In genomic region chr13:40648841-40649240, GRCh38 we compare ENCODE assay signal across 14 cellular contexts. TPM values are rescaled to one million over a fixed set of nuclear protein-coding genes. Genes with fewer than 3 reads are reported as not detected.
DNase-seq lines count a peak whose midpoint lies in the region; ATAC-seq, FAIRE-seq and TF ChIP-seq lines count a peak whose summit lies in the region.
"Had no signal": no experiment of that assay in that cellular context is flagged by ENCODE, and none has a peak within 500 bp of the region (broad histone marks: within the 10 kb centered on the region; RNA-seq: fewer than 3 reads in every experiment).

No MANE protein-coding gene starts in this region.

- H3K79me2 ChIP-seq in GM23338 (replicated peaks; ENCODE audit: insufficient read depth) (peaks cover 99% of the 10 kb centered on the region), GM12878 (ENCODE audit: control insufficient read depth, insufficient read depth, low read length) (peaks cover 50% of the 10 kb centered on the region), neural progenitor cell (ENCODE audit: low read depth) (peaks cover 32% of the 10 kb centered on the region)

- no TSS peak for BruUV-seq in GM12878 (replicated peaks; lab: Mats Ljungman, UMichigan)

- H3K4me1 Mint-ChIP-seq in CD4-positive, alpha-beta T cell (ENCODE audit: low read depth): peaks cover 100% of the 10 kb centered on the region
- peaks cover 98% of the 10 kb centered on the region for H3K4me1 Mint-ChIP-seq in GM23338
- H3K4me1 Mint-ChIP-seq in neural progenitor cell: peaks cover 38% of the 10 kb centered on the region
- H3K4me1 Mint-ChIP-seq in osteocyte (ENCODE audit: unreplicated experiment): peaks cover 27% of the 10 kb centered on the region

- no peaks in the 10 kb centered on the region for H3K27me3 Mint-ChIP-seq in CD4-positive, alpha-beta T cell
- H3K27me3 Mint-ChIP-seq in GM23338 (ENCODE audit: insufficient read depth, low read depth, poor library complexity) (peaks cover 24% of the 10 kb centered on the region), neural progenitor cell (ENCODE audit: insufficient read depth, low read depth) (peaks cover 2% of the 10 kb centered on the region), osteocyte (ENCODE audit: unreplicated experiment) (no peaks in the 10 kb centered on the region)
- H3K27me3 Mint-ChIP-seq: activated CD4-positive, alpha-beta T cell treated with anti-CD3 and anti-CD28 coated beads, Interleukin-2, amount 10 ng/mL, durations not matched to agents 24 days and 14 days had no signal

- intact Hi-C loops in CD4-positive, alpha-beta T cell (cut with DNase I, micrococcal nuclease): loop anchor here in 1 of 2 experiments (2.0 kb wide), 1 partner anchor 14 kb away; no protein-coding TSS in a partner anchor
- intact Hi-C loops in GM12878 (cut with micrococcal nuclease; ENCODE audit: unreplicated experiment): no loop called here

- no peak for TF ChIP-seq RAD21 in GM12878 (IDR thresholded peaks at IDR 0.05; ENCODE audit: insufficient read depth, low read depth, low read length)

- ATAC-seq in CD4-positive, alpha-beta T cell (ENCODE audit: poor library complexity): no peak
- peak; percentile 8; the same call in 2 of the 3 replicates for ATAC-seq in GM23338
- 0 out of 3 replicates have a peak, but pooled peaks have one; percentile 4 for ATAC-seq in GM12878
- ATAC-seq: K562 had no signal

- no peaks in the 10 kb centered on the region for H3K9me2 ChIP-seq in GM23338 (ENCODE audit: insufficient read depth)

- H3K36me3 ChIP-seq in GM23338 (ENCODE audit: insufficient read depth): no peaks in the 10 kb centered on the region
- H3K36me3 ChIP-seq in GM12878 (ENCODE audit: control insufficient read depth in 2 of 2, insufficient read depth in 2 of 2, low read length in 1 of 2): no peaks in the 10 kb centered on the region
- no peaks in the 10 kb centered on the region for H3K36me3 ChIP-seq in neural progenitor cell
- no peaks in the 10 kb centered on the region for H3K36me3 ChIP-seq in tibial nerve

- H3K36me3 Mint-ChIP-seq in CD4-positive, alpha-beta T cell (ENCODE audit: low read depth): peaks cover 19% of the 10 kb centered on the region
- H3K36me3 Mint-ChIP-seq in GM23338 (ENCODE audit: low read depth): peaks cover 3% of the 10 kb centered on the region; the same call in 1 of the 3 replicates
- H3K36me3 Mint-ChIP-seq in neural progenitor cell: peaks cover 6% of the 10 kb centered on the region
- peaks cover 1% of the 10 kb centered on the region for H3K36me3 Mint-ChIP-seq in osteocyte (ENCODE audit: unreplicated experiment)

- WGBS in GM12878 (ENCODE audit: insufficient coverage, insufficient replicate concordance, low lambda C conversion rate, missing lambda C conversion rate): 26% methylated on average over 3 of the region's 3 CpGs
- WGBS in tibial nerve, 2 donors: 34 to 41% methylated on average over 3 of the region's 3 CpGs

- no peak for FAIRE-seq in GM12878 (lab: Jason Lieb, UNC)
- FAIRE-seq: K562 had no signal

- TF ChIP-seq EP300 in GM12878 (IDR thresholded peaks at IDR 0.05; ENCODE audit: borderline replicate concordance in 1 of 2, control insufficient read depth in 1 of 2, low read depth in 2 of 2, low read length in 2 of 2) (no peak), tibial nerve (IDR thresholded peaks at IDR 0.05) (no peak)

- SMC1A ChIA-PET in GM12878 (lab: Charles Lee; ENCODE audit: uncharacterized antibody, unreplicated experiment): interaction anchor here (1.1 kb wide), 1 partner anchor 35 kb away, joined by 5 read pairs; no protein-coding TSS in a partner anchor

- no peaks in the 10 kb centered on the region for H3K9me3 ChIP-seq in CD4-positive, alpha-beta T cell (ENCODE audit: control insufficient read depth, low read length)
- no peaks in the 10 kb centered on the region; the same call in 2 of the 3 replicates for H3K9me3 ChIP-seq in GM12878 (replicated peaks; ENCODE audit: control insufficient read depth, insufficient read depth, low read length)
- no peaks in the 10 kb centered on the region for H3K9me3 ChIP-seq in neural progenitor cell (ENCODE audit: low read depth)
- H3K9me3 ChIP-seq in tibial nerve: no peaks in the 10 kb centered on the region

- H3K9me3 Mint-ChIP-seq in CD4-positive, alpha-beta T cell: no peaks in the 10 kb centered on the region
- H3K9me3 Mint-ChIP-seq in GM23338 (no peaks in the 10 kb centered on the region), neural progenitor cell (no peaks in the 10 kb centered on the region), osteocyte (ENCODE audit: unreplicated experiment) (no peaks in the 10 kb centered on the region)
- H3K9me3 Mint-ChIP-seq: activated CD4-positive, alpha-beta T cell treated with anti-CD3 and anti-CD28 coated beads, Interleukin-2, amount 10 ng/mL, durations not matched to agents 24 days and 14 days had no signal

- no peak for TF ChIP-seq CTCF in CD4-positive, alpha-beta T cell (IDR thresholded peaks at IDR 0.05)
- TF ChIP-seq CTCF in GM23338 (conservative IDR thresholded peaks at IDR 0.05; ENCODE audit: low read depth in 2 of 2) (no peak), GM12878 (IDR thresholded peaks at IDR 0.05 in 2 of 3, conservative IDR thresholded peaks at IDR 0.05 in 1 of 3; ENCODE audit: control insufficient read depth in 2 of 3, extremely low read depth in 1 of 3, insufficient read depth in 1 of 3, low read depth in 3 of 3, low read length in 3 of 3) (no peak), neural progenitor cell (IDR thresholded peaks at IDR 0.05) (no peak), tibial nerve (IDR thresholded peaks at IDR 0.05) (no peak), osteocyte (IDR thresholded peaks at IDR 0.05) (no peak)

- H3F3A ChIP-seq in GM23338 (replicated peaks; ENCODE audit: low read depth) (0 out of 2 replicates have a peak, but pooled peaks cover 9% of the 10 kb centered on the region), neural progenitor cell (ENCODE audit: low read depth) (peaks cover 10% of the 10 kb centered on the region)

- in situ Hi-C loops in GM12878 (cut with MboI): no loop called here

- H3K4me2 ChIP-seq in GM23338 (peak overlapping the region; percentile 37), GM12878 (ENCODE audit: control insufficient read depth, insufficient read depth) (no peak overlapping the region), neural progenitor cell (no peak overlapping the region)

- H3K27me3 ChIP-seq in CD4-positive, alpha-beta T cell (ENCODE audit: control insufficient read depth, insufficient read depth, low read length): no peaks in the 10 kb centered on the region
- no peaks in the 10 kb centered on the region for H3K27me3 ChIP-seq in GM23338 (ENCODE audit: insufficient read depth)
- H3K27me3 ChIP-seq in GM12878 (replicated peaks in 1 of 2; ENCODE audit: control insufficient read depth in 2 of 2, insufficient read depth in 2 of 2, low read length in 1 of 2): no peaks in the 10 kb centered on the region
- H3K27me3 ChIP-seq in neural progenitor cell: no peaks in the 10 kb centered on the region
- no peaks in the 10 kb centered on the region for H3K27me3 ChIP-seq in tibial nerve

- RAD21 ChIA-PET in GM12878 (lab: Charles Lee; ENCODE audit: unreplicated experiment): no interaction called here

- TF ChIP-seq POLR2A in GM12878 (IDR thresholded peaks at IDR 0.05; ENCODE audit: low read depth, low read length): no peak
- TF ChIP-seq POLR2A in tibial nerve (IDR thresholded peaks at IDR 0.05): no peak

- H3K27ac ChIP-seq in CD4-positive, alpha-beta T cell (ENCODE audit: low read depth, low read length): no peak overlapping the region
- H3K27ac ChIP-seq in GM23338 (ENCODE audit: low read depth): peak overlapping the region; percentile 80
- no peak overlapping the region for H3K27ac ChIP-seq in GM12878 (ENCODE audit: control insufficient read depth, insufficient read depth)
- no peak overlapping the region for H3K27ac ChIP-seq in neural progenitor cell
- H3K27ac ChIP-seq in tibial nerve: peak overlapping the region in 2 of 4 donors; percentile 12 to 14
- H3K27ac ChIP-seq: GM23248 had no signal

- CTCF ChIA-PET in CD4-positive, alpha-beta T cell (lab: Charles Lee): no interaction called here
- CTCF ChIA-PET in GM12878 (lab: Yijun Ruan, JAX): no interaction called here

- H4K20me1 ChIP-seq in GM23338 (replicated peaks; ENCODE audit: insufficient read depth) (peaks cover 16% of the 10 kb centered on the region; the same call in 1 of the 2 replicates), GM12878 (ENCODE audit: control insufficient read depth, insufficient read depth) (no peaks in the 10 kb centered on the region), neural progenitor cell (ENCODE audit: low read depth) (no peaks in the 10 kb centered on the region)

- no peak overlapping the region for H3K4me3 ChIP-seq in GM23338
- no peak overlapping the region for H3K4me3 ChIP-seq in GM12878
- H3K4me3 ChIP-seq in neural progenitor cell: no peak overlapping the region
- H3K4me3 ChIP-seq in tibial nerve: no peak overlapping the region
- H3K4me3 ChIP-seq: K562 had no signal

- peak overlapping the region; percentile 78 for H3K27ac Mint-ChIP-seq in CD4-positive, alpha-beta T cell
- H3K27ac Mint-ChIP-seq in GM23338 (peak overlapping the region; percentile 79), neural progenitor cell (peak overlapping the region; percentile 31), osteocyte (ENCODE audit: unreplicated experiment) (no peak overlapping the region)
- H3K27ac Mint-ChIP-seq: activated CD4-positive, alpha-beta T cell treated with anti-CD3 and anti-CD28 coated beads, Interleukin-2, amount 10 ng/mL, durations not matched to agents 24 days and 14 days had no signal

- H3K4me1 ChIP-seq in GM23338 (ENCODE audit: insufficient read depth): peaks cover 90% of the 10 kb centered on the region
- peaks cover 39% of the 10 kb centered on the region for H3K4me1 ChIP-seq in GM12878 (ENCODE audit: control insufficient read depth, insufficient read depth, low read length)
- H3K4me1 ChIP-seq in neural progenitor cell: peaks cover 40% of the 10 kb centered on the region
- H3K4me1 ChIP-seq in tibial nerve: peaks cover 1 to 96% (median 78%) of the 10 kb centered on the region in 4 donors

- POLR2A ChIA-PET in CD4-positive, alpha-beta T cell (lab: Charles Lee): no interaction called here
- POLR2A ChIA-PET in GM12878 (lab: Charles Lee): no interaction called here

- no peak overlapping the region for H2AFZ ChIP-seq in GM23338
- no peak overlapping the region for H2AFZ ChIP-seq in GM12878 (ENCODE audit: control insufficient read depth, low read depth, low read length)
- no peak overlapping the region for H2AFZ ChIP-seq in neural progenitor cell (replicated peaks)

- DNase-seq in CD4-positive, alpha-beta T cell: no peak
- DNase-seq in GM23338 (ENCODE audit: low spot score) (peak; percentile 49), GM12878 (ENCODE audit: low read depth, low spot score) (no peak), neural progenitor cell (ENCODE audit: low spot score) (no peak), ureter (ENCODE audit: low spot score) (no peak), tibial nerve (ENCODE audit: low spot score in 2 of 2) (no peak), osteocyte (ENCODE audit: extremely low spot score, unreplicated experiment) (no peak)
- DNase-seq: activated CD4-positive, alpha-beta T cell treated with anti-CD3 and anti-CD28 coated beads, Interleukin-2, amount 10 ng/mL, durations not matched to agents 24 days and 14 days; activated gamma-delta T cell; GDM1; GM23248; NCI-H1417 treated with DMSO at 0.1 percent for 48 hours; NCI-H510A treated with DMSO at 0.1 percent for 48 hours had no signal

- peak overlapping the region; percentile 22 for H3K4me3 Mint-ChIP-seq in CD4-positive, alpha-beta T cell
- H3K4me3 Mint-ChIP-seq in GM23338: no peak overlapping the region
- no peak overlapping the region for H3K4me3 Mint-ChIP-seq in neural progenitor cell
- H3K4me3 Mint-ChIP-seq in osteocyte (ENCODE audit: unreplicated experiment): no peak overlapping the region
- H3K4me3 Mint-ChIP-seq: activated CD4-positive, alpha-beta T cell treated with anti-CD3 and anti-CD28 coated beads, Interleukin-2, amount 10 ng/mL, durations not matched to agents 24 days and 14 days had no signal

- no peak overlapping the region for H3K9ac ChIP-seq in GM12878 (ENCODE audit: control insufficient read depth, insufficient read depth, low read length)
- H3K9ac ChIP-seq in neural progenitor cell: no peak overlapping the region
- H3K9ac ChIP-seq: GM23248 had no signal

RNA-seq across cellular contexts. Expression of gene FOXO1, which starts 17.6 kb away (rescaled TPM):
- total RNA-seq in CD4-positive, alpha-beta T cell: 100 to 1,000 TPM in 1 of 2 experiments, 10 to 100 TPM in 1; 93.1 to 101 TPM
- 66.2 and 68.0 TPM in 2 replicates for total RNA-seq in GM23338 (2014; rRNA removed; shearing (Covaris generic))
- 32.1 and 32.4 TPM in 2 replicates for polyA plus RNA-seq in GM23338 (2016; fragmentation: Nextera tagmentation; extraction: Ambion mirVana)
- 11.4 and 11.6 TPM in 2 replicates for total RNA-seq in GM12878 (2013; cell fraction: nucleolus; rRNA removed)
- 0.65 and 0.96 TPM in 2 replicates for total RNA-seq in GM12878 (2014; rRNA removed)
- total RNA-seq in GM12878 (2014; rRNA removed; fragmentation: Illumina TruSeq; extraction: Trizol): 0.88 and 1.1 TPM in 2 replicates
- total RNA-seq in GM12878 (2021): 1.6 and 2.4 TPM in 2 replicates
- 4.7 TPM for polyA plus RNA-seq in GM12878 (2011; ENCODE audit: low read depth)
- 7.0 and 8.3 TPM in 2 replicates for polyA plus RNA-seq in GM12878 (2011; rRNA removed)
- polyA plus RNA-seq in GM12878 (2011; cell fraction: cytosol; rRNA removed): 7.5 and 8.5 TPM in 2 replicates
- 6.3 and 8.8 TPM in 2 replicates for polyA plus RNA-seq in GM12878 (2011; cell fraction: nucleus; rRNA removed)
- 5.2 and 6.1 TPM in 2 replicates for polyA plus RNA-seq in GM12878 (2012)
- 1.4 and 1.6 TPM in 2 replicates for polyA plus RNA-seq in GM12878 (2014; fragmentation: Illumina TruSeq; extraction: Trizol)
- under 1 TPM; 0.64 to 0.72 TPM for polyA plus RNA-seq in GM12878 (2014; fragmentation: Nextera tagmentation; extraction: Ambion mirVana)
- 0.70 TPM in 2 replicates for polyA plus RNA-seq in GM12878 (2014; rRNA removed)
- polyA plus RNA-seq in GM12878 (2016; fragmentation: Nextera tagmentation; extraction: Ambion mirVana): under 1 TPM; 0.58 to 0.79 TPM
- 20.9 and 28.1 TPM in 2 replicates for polyA minus RNA-seq in GM12878 (2011; rRNA and poly(A)+ RNA removed)
- 11.6 and 15.6 TPM in 2 replicates for polyA minus RNA-seq in GM12878 (2011; cell fraction: cytosol; rRNA and poly(A)+ RNA removed)
- polyA minus RNA-seq in GM12878 (2011; cell fraction: nucleus; rRNA and poly(A)+ RNA removed): 9.1 and 21.0 TPM in 2 replicates
- total RNA-seq in neural progenitor cell (ENCODE audit: low replicate concordance): 3.7 and 3.8 TPM in 2 replicates
- 31.4 TPM for total RNA-seq in ureter
- 100 to 1,000 TPM; 153 to 194 (median 176) TPM for total RNA-seq in tibial nerve
- total RNA-seq in osteocyte: 8.6 and 10.0 TPM in 2 replicates
